ENCODE assay signal across 1 cellular context in the genomic region with DNA sequence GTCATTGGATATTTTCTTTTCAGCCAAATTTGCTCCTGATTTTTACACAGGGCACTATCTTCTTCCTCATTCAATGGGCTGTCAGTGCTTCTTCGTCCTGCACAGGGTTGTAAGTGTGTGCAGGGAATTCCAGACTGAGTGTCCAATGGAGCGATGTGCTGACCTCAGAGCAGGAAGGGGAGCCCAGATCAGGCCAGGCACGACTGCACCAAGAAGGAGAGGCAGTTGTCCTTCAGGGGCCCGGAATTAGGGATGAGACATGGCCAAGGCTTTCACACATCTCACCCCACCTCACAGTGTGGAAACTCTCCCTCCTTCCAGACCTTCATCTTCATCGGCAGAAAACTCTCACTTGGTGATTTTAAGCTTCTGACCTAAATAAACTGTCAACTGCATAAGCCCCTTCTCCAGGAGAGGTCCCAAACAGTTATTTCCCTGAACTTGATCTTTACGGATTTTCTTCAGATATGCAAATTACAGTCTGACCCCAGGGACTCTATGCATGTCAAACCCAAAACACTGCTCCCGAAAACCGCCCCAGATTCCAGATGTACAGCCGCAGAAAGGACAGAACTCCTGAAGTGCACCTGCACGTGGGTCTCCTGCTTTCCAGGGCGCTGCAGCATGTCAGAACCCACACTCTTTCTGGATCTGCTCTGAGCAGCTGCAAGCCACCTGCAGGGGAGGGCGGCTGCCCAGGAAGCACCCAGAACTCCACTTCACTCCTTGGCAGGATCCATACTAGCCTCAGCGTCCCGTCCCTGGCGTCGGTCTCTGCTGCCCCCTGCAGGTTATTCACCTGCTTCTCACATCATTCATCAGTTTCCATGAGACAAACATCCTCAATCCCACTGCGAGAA.
TF ChIP-seq lines count a peak whose summit lies in the region.

No MANE protein-coding gene starts in this region.

TF ChIP-seq in GM23338, 12 proteins besides CTCF, POLR2A, EP300 and RAD21 (continued from another document):
- no peak for TF ChIP-seq STAT1 (IDR thresholded peaks at IDR 0.05; ENCODE audit: unreplicated experiment)
- TF ChIP-seq ZNF114 (CRISPR knock-in tag; IDR thresholded peaks at IDR 0.05), result no peak
- TF ChIP-seq, protein P1, sequence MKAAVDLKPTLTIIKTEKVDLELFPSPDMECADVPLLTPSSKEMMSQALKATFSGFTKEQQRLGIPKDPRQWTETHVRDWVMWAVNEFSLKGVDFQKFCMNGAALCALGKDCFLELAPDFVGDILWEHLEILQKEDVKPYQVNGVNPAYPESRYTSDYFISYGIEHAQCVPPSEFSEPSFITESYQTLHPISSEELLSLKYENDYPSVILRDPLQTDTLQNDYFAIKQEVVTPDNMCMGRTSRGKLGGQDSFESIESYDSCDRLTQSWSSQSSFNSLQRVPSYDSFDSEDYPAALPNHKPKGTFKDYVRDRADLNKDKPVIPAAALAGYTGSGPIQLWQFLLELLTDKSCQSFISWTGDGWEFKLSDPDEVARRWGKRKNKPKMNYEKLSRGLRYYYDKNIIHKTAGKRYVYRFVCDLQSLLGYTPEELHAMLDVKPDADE (IDR thresholded peaks at IDR 0.05), result no peak
- TF ChIP-seq JUNB (IDR thresholded peaks at IDR 0.05; ENCODE audit: unreplicated experiment), result no peak
